8 cellular contexts compared by ENCODE assay signal in the genomic region with DNA sequence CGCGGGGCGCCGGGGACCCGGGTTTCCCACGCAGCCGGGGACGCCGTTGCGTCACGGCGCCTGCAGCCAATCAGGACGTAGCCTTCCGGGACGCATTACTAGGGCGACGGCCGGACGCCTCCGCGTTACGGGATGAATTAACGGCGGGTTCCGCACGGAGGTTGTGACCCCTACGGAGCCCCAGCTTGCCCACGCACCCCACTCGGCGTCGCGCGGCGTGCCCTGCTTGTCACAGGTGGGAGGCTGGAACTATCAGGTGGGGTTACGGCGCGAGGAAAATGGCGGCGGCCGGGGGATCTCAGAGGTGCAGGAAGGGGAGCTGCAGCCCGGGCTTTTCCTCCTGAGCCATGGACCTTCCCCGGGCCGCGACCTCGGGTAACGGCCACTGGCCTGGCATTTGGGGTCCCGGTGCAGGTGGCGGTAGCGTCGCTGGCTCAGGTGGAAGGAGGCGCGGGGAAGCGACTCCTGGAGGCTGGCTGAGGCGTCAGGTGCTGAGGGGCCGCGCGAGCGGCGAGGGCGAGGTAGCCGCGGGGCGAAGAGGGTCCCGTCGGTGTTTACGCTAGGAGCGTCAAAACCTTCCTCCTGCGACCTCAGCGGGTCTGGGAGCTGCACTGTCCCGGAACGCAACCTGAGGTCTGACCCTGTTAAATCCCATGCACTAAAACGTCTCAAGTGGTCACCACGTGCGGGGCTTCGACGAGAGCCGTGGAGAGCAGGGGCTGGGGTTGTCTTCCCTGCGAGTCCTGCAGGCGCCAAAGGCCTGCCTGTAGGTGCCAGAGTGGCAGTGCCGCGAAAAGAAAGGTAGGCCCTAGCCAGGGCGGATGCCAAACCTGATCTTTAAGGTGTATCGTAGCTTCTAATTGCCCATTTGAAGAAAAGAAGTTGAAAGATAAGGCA. TPM values are rescaled to one million over a fixed set of nuclear protein-coding genes. Genes with fewer than 3 reads are reported as not detected.
DNase-seq lines count a peak whose midpoint lies in the region; ATAC-seq and TF ChIP-seq lines count a peak whose summit lies in the region.

A gene (plus strand): TSS at position 98 of the 897 bp plus-strand sequence. CDS start 78,345 bp downstream, outside the sequence.

- H3K4me3 ChIP-seq in colonic mucosa (peak within 1 kb of the TSS; percentile 75), left lung (peak within 1 kb of the TSS; percentile 64 to 97)

- peak within 1 kb of the TSS; percentile 72 to 85 for H3K9ac ChIP-seq in colonic mucosa (ENCODE audit: low read depth in 2 of 2, low read length in 2 of 2)

- DNase-seq in AG08395 (ENCODE audit: low spot score) (peak; percentile 91), NCI-H226 (peak; percentile 68), colonic mucosa (peak; percentile 86), left lung (peak; percentile 84 to 97)
- DNase-seq in activated CD4-positive, alpha-beta T cell treated with anti-CD3 and anti-CD28 coated beads for 36 hours = peak; percentile 91
- DNase-seq in stimulated activated CD4-positive, alpha-beta T cell treated with anti-CD3 and anti-CD28 coated beads, Interleukin-2, amount 100 ng/mL, for 4 hours (ENCODE audit: low read depth) = peak; percentile 89

- peaks cover 19% of the 10 kb centered on the region for H3K36me3 Mint-ChIP-seq in activated CD4-positive, alpha-beta T cell treated with anti-CD3 and anti-CD28 coated beads for 36 hours (ENCODE audit: low read depth)

- H3K9me3 Mint-ChIP-seq in activated CD4-positive, alpha-beta T cell treated with anti-CD3 and anti-CD28 coated beads for 36 hours (ENCODE audit: low read depth) = no peaks in the 10 kb centered on the region

- intact Hi-C loops in activated CD4-positive, alpha-beta T cell treated with anti-CD3 and anti-CD28 coated beads for 36 hours (cut with DNase I, micrococcal nuclease) = loop anchor here (1.0 to 5.0 kb wide), 8 partner anchors 25 to 301 kb away; a partner anchor contains a TSS
- intact Hi-C loops in colonic mucosa (cut with DNase I) = loop anchor here (10.0 kb wide), 1 partner anchor 213 kb away; a partner anchor contains a TSS
- intact Hi-C loops in left lung (cut with DNase I) = no loop called here

- POLR2A ChIA-PET in activated CD4-positive, alpha-beta T cell treated with anti-CD3 and anti-CD28 coated beads for 36 hours (lab: Charles Lee) = interaction anchor here (0.6 to 1.8 kb wide), 9 partner anchors 15 to 300 kb away, joined by 3 to 7 read pairs (median 4); a partner anchor contains a TSS

- H3K27me3 ChIP-seq in colonic mucosa = no peaks in the 10 kb centered on the region
- no peaks in the 10 kb centered on the region for H3K27me3 ChIP-seq in left lung

- peak within 1 kb of the TSS; percentile 14 for H3K27ac ChIP-seq in colonic mucosa
- H3K27ac ChIP-seq in left lung = peak within 1 kb of the TSS; percentile 74 to 76

- no peaks in the 10 kb centered on the region for H3K27me3 Mint-ChIP-seq in activated CD4-positive, alpha-beta T cell treated with anti-CD3 and anti-CD28 coated beads for 36 hours

- ATAC-seq in GM18858 (IDR thresholded peaks at IDR 0.05; ENCODE audit: unreplicated experiment) (peak; percentile 90), HG03064 (IDR thresholded peaks at IDR 0.05; ENCODE audit: low read depth, unreplicated experiment) (peak; percentile 86), left lung (peak; percentile 98)
- peak; percentile 80 for ATAC-seq in activated CD4-positive, alpha-beta T cell treated with anti-CD3 and anti-CD28 coated beads for 36 hours

- CTCF ChIA-PET in activated CD4-positive, alpha-beta T cell treated with anti-CD3 and anti-CD28 coated beads for 36 hours (lab: Charles Lee) = interaction anchor here (0.7 to 2.4 kb wide), 9 partner anchors 10 to 283 kb away, joined by 3 to 8 read pairs (median 3); no protein-coding TSS in a partner anchor

- no peaks in the 10 kb centered on the region for H3K9me3 ChIP-seq in colonic mucosa
- no peaks in the 10 kb centered on the region for H3K9me3 ChIP-seq in left lung

- TF ChIP-seq CTCF in colonic mucosa (IDR thresholded peaks at IDR 0.05) = no peak
- no peak for TF ChIP-seq CTCF in left lung (IDR thresholded peaks at IDR 0.05)

- peaks cover 32% of the 10 kb centered on the region for H3K4me1 Mint-ChIP-seq in activated CD4-positive, alpha-beta T cell treated with anti-CD3 and anti-CD28 coated beads for 36 hours

- H3K36me3 ChIP-seq in colonic mucosa (no peaks in the 10 kb centered on the region), left lung (no peaks in the 10 kb centered on the region)

- H3K4me3 Mint-ChIP-seq in activated CD4-positive, alpha-beta T cell treated with anti-CD3 and anti-CD28 coated beads for 36 hours = peak within 1 kb of the TSS; percentile 87

- peak within 1 kb of the TSS; percentile 96 for H3K27ac Mint-ChIP-seq in activated CD4-positive, alpha-beta T cell treated with anti-CD3 and anti-CD28 coated beads for 36 hours

- no peaks in the 10 kb centered on the region for H3K4me1 ChIP-seq in colonic mucosa
- H3K4me1 ChIP-seq in left lung = peaks cover 0 to 31% of the 10 kb centered on the region in 2 donors

RNA-seq across cellular contexts. Expression of the gene that starts here (rescaled TPM):
- 10 to 100 TPM; 18.5 to 21.7 TPM for total RNA-seq in activated CD4-positive, alpha-beta T cell treated with anti-CD3 and anti-CD28 coated beads for 36 hours
- total RNA-seq in colonic mucosa (10 to 100 TPM; 20.0 to 25.5 TPM), left lung (10 to 100 TPM; 16.1 to 24.9 TPM)

Comparison
In these comparisons a context has a peak if more than half of its experiments do, and no peak if none do; other contexts are left out.
1. Peak in every context shown above with its lines: DNase-seq, ATAC-seq, H3K4me3 ChIP-seq and H3K27ac ChIP-seq.
2. intact Hi-C loops: an anchor here in activated CD4-positive, alpha-beta T cell treated with anti-CD3 and anti-CD28 coated beads for 36 hours (1.0 to 5.0 kb wide) and colonic mucosa (10.0 kb wide); none called in left lung.